ENCODE assay signal across 25 cellular contexts in genomic region chr4:137587796-137588195, GRCh38. TPM values are rescaled to one million over a fixed set of nuclear protein-coding genes. Genes with fewer than 3 reads are reported as not detected.
"Had no signal": no experiment of that assay in that cellular context is flagged by ENCODE, and none has a peak within 500 bp of the region (broad histone marks: within the 10 kb centered on the region; RNA-seq: fewer than 3 reads in every experiment).

No MANE protein-coding gene starts in this region.

- H3K4me3 Mint-ChIP-seq: activated CD8-positive, alpha-beta T cell treated with anti-CD3 and anti-CD28 coated beads, Interleukin-2, amount 10 ng/mL, durations not matched to agents 7 days and 5 days; activated naive CD4-positive, alpha-beta T cell treated with anti-CD3 and anti-CD28 coated beads for 36 hours; activated naive CD8-positive, alpha-beta T cell treated with anti-CD3 and anti-CD28 coated beads, Interleukin-2, amount 10 ng/mL, durations not matched to agents 7 days and 5 days; activated T-cell treated with anti-CD3 and anti-CD28 coated beads, Interleukin-2, amount 50 U/mL, for 24 hours had no signal

- H3K27me3 ChIP-seq: adrenal gland, breast epithelium, Peyer's patch, SJCRH30 had no signal

- H3K9me3 ChIP-seq: adrenal gland, breast epithelium, Peyer's patch, SJCRH30, SK-N-SH had no signal

- H3K4me1 ChIP-seq: adrenal gland, breast epithelium, Peyer's patch, SJCRH30 had no signal

- H3K27me3 Mint-ChIP-seq: activated naive CD8-positive, alpha-beta T cell treated with anti-CD3 and anti-CD28 coated beads, Interleukin-2, amount 10 ng/mL, durations not matched to agents 7 days and 5 days; activated T-cell treated with anti-CD3 and anti-CD28 coated beads, Interleukin-2, amount 50 U/mL, for 24 hours had no signal

- H3K9ac ChIP-seq: SK-N-SH had no signal

- H3K9me3 Mint-ChIP-seq: activated naive CD8-positive, alpha-beta T cell treated with anti-CD3 and anti-CD28 coated beads, Interleukin-2, amount 10 ng/mL, durations not matched to agents 7 days and 5 days had no signal

- ATAC-seq: activated CD4-positive, CD25-positive, alpha-beta regulatory T cell treated with anti-CD3 and anti-CD28 coated beads, Interleukin-2, amount 50 U/mL, for 24 hours; activated CD8-positive, alpha-beta T cell treated with anti-CD3 and anti-CD28 coated beads, Interleukin-2, amount 10 ng/mL, durations not matched to agents 7 days and 5 days had no signal

- H3K4me2 ChIP-seq: SK-N-SH had no signal

- H3K4me1 Mint-ChIP-seq: activated naive CD8-positive, alpha-beta T cell treated with anti-CD3 and anti-CD28 coated beads, Interleukin-2, amount 10 ng/mL, durations not matched to agents 7 days and 5 days had no signal

- H3K4me3 ChIP-seq: adrenal gland, breast epithelium, Peyer's patch, SJCRH30 had no signal

- H3K27ac ChIP-seq: adrenal gland, Peyer's patch, RWPE1, SJCRH30, WERI-Rb-1 had no signal

- DNase-seq: activated CD4-positive, alpha-beta T cell treated with anti-CD3 and anti-CD28 coated beads for 4 hours; activated CD8-positive, alpha-beta T cell treated with anti-CD3 and anti-CD28 coated beads, Interleukin-2, amount 10 ng/mL, durations not matched to agents 7 days and 5 days; activated effector memory CD4-positive, alpha-beta T cell treated with anti-CD3 and anti-CD28 coated beads, Interleukin-2, amount 50 U/mL, for 16 hours; activated naive CD4-positive, alpha-beta T cell treated with anti-CD3 and anti-CD28 coated beads for 36 hours; activated naive CD8-positive, alpha-beta T cell treated with anti-CD3 and anti-CD28 coated beads, Interleukin-2, amount 10 ng/mL, durations not matched to agents 7 days and 5 days; activated T-cell treated with anti-CD3 and anti-CD28 coated beads, Interleukin-2, amount 50 U/mL, for 24 hours; adrenal gland; anterior cingulate cortex; central memory CD4-positive, alpha-beta T cell; KBM-7; NCI-H1048; NCI-H1930; NCI-H2171 treated with DMSO at 0.1 percent for 48 hours; NCI-H226; NCI-H526 treated with DMSO at 0.1 percent for 48 hours; NCI-H82; Peyer's patch; Right ventricle myocardium superior; SJCRH30; SK-N-SH; T-helper 1 cell; WERI-Rb-1 had no signal

- H3K36me3 ChIP-seq: adrenal gland, breast epithelium, Peyer's patch, SJCRH30, WERI-Rb-1 had no signal

- H3K27ac Mint-ChIP-seq: activated CD8-positive, alpha-beta T cell treated with anti-CD3 and anti-CD28 coated beads, Interleukin-2, amount 10 ng/mL, durations not matched to agents 7 days and 5 days; activated naive CD4-positive, alpha-beta T cell treated with anti-CD3 and anti-CD28 coated beads for 36 hours; activated naive CD8-positive, alpha-beta T cell treated with anti-CD3 and anti-CD28 coated beads, Interleukin-2, amount 10 ng/mL, durations not matched to agents 7 days and 5 days; activated T-cell treated with anti-CD3 and anti-CD28 coated beads, Interleukin-2, amount 50 U/mL, for 24 hours had no signal

- H3K36me3 Mint-ChIP-seq: activated naive CD8-positive, alpha-beta T cell treated with anti-CD3 and anti-CD28 coated beads, Interleukin-2, amount 10 ng/mL, durations not matched to agents 7 days and 5 days had no signal

RNA-seq across cellular contexts. Expression of gene PCDH18, which starts 55.5 kb away (rescaled TPM):
- total RNA-seq: activated CD8-positive, alpha-beta T cell treated with anti-CD3 and anti-CD28 coated beads, Interleukin-2, amount 10 ng/mL, durations not matched to agents 7 days and 5 days; activated naive CD8-positive, alpha-beta T cell treated with anti-CD3 and anti-CD28 coated beads, Interleukin-2, amount 10 ng/mL, durations not matched to agents 7 days and 5 days had no signal
